Comparison of ENCODE assay signal across 9 cellular contexts in the genomic region with DNA sequence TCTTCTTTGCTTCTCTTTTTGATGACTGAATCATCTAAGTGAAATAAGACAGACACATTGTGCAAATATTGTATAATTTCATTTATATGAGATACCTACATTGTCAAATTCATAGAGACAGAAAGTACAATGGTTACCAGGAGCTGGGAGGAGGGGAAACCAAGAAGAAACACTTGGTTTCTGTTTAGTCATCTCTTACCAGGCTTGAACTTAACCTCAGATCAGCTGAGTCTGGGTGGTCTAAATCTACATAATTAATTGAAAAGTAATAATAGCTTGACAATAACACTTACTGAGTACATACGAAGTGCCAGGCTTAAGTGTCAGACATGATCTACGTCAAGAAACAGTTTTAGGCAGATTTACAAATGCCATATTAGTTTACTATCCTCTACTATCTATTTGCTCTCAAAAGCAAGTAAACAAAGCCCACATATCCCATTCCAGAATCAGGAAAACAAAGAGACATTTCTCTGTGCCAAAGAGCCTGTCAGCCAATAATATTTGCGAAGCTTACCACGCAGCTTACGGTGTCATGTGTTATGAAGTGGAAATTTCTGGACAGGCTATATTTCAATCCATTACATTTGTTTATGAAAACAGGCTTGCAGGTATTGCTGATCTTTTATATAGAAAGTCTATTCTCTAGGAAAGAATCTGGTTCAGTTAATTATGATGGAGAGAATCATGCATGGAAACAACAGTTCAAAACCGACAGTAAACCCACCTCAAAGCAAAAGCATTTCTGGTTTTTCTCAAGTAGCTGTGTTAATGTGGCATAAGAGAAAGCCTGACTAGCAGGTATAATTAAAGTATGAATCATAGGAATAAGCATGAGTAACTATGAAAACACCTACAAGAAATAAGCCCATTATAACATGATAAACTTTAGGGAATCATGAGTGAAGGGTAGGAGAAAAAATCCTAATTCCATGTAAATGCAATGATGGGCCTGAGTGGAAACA. TPM values are rescaled to one million over a fixed set of nuclear protein-coding genes. Genes with fewer than 3 reads are reported as not detected.
DNase-seq lines count a peak whose midpoint lies in the region; ATAC-seq and TF ChIP-seq lines count a peak whose summit lies in the region.
"Had no signal": no experiment of that assay in that cellular context is flagged by ENCODE, and none has a peak within 500 bp of the region (broad histone marks: within the 10 kb centered on the region; RNA-seq: fewer than 3 reads in every experiment).

No MANE protein-coding gene starts in this region.

- H3K9ac ChIP-seq in smooth muscle cell (ENCODE audit: low read depth) (peak overlapping the region; percentile 75), neural progenitor cell (no peak overlapping the region)

- H3K4me1 ChIP-seq in smooth muscle cell (ENCODE audit: low read depth) (peaks cover 33% of the 10 kb centered on the region), neural progenitor cell (peaks cover 15% of the 10 kb centered on the region)

- H3K9me3 ChIP-seq in smooth muscle cell (replicated peaks; ENCODE audit: low read depth) (no peaks in the 10 kb centered on the region), WERI-Rb-1 (ENCODE audit: severe bottlenecking) (no peaks in the 10 kb centered on the region), neural progenitor cell (ENCODE audit: low read depth) (no peaks in the 10 kb centered on the region)

- DNase-seq in SW480 (ENCODE audit: low spot score) = peak; percentile 85
- DNase-seq in smooth muscle cell (lab: John Stamatoyannopoulos, UW; ENCODE audit: unreplicated experiment) = no peak
- DNase-seq in WERI-Rb-1 = no peak
- no peak for DNase-seq in GM03348 (ENCODE audit: low spot score)
- DNase-seq in KBM-7 = no peak
- DNase-seq in neural progenitor cell (ENCODE audit: low spot score) = no peak
- DNase-seq: activated CD4-positive, alpha-beta memory T cell treated with anti-CD3 and anti-CD28 coated beads, Interleukin-2, amount 10 ng/mL, durations not matched to agents 7 days and 5 days had no signal

- H2AFZ ChIP-seq in smooth muscle cell (ENCODE audit: low read depth) = no peak overlapping the region
- no peak overlapping the region for H2AFZ ChIP-seq in neural progenitor cell (replicated peaks)

- TF ChIP-seq CTCF in smooth muscle cell (IDR thresholded peaks at IDR 0.05; ENCODE audit: borderline replicate concordance, insufficient read depth, poor library complexity, severe bottlenecking) = no peak
- TF ChIP-seq CTCF in WERI-Rb-1 (IDR thresholded peaks at IDR 0.05; ENCODE audit: low read depth, low read length) = no peak
- no peak for TF ChIP-seq CTCF in neural progenitor cell (IDR thresholded peaks at IDR 0.05)

- in situ Hi-C loops in KBM-7 (cut with MboI; ENCODE audit: low pct_unique_long_range_greater_than_20kb, low sequenced_read_pairs) = no loop called here

- H4K20me1 ChIP-seq in smooth muscle cell (ENCODE audit: low read depth) (peaks cover 8% of the 10 kb centered on the region), neural progenitor cell (ENCODE audit: low read depth) (no peaks in the 10 kb centered on the region)

- H3K36me3 ChIP-seq in smooth muscle cell (ENCODE audit: low read depth) (no peaks in the 10 kb centered on the region), WERI-Rb-1 (no peaks in the 10 kb centered on the region), neural progenitor cell (no peaks in the 10 kb centered on the region)

- no peak overlapping the region for H3K27ac Mint-ChIP-seq in neural progenitor cell
- H3K27ac Mint-ChIP-seq: activated CD4-positive, alpha-beta memory T cell treated with anti-CD3 and anti-CD28 coated beads, Interleukin-2, amount 10 ng/mL, durations not matched to agents 7 days and 5 days had no signal

- 36% methylated on average over 6 of the region's 6 CpGs for WGBS in smooth muscle cell (ENCODE audit: low lambda C conversion rate)

- H3K27ac ChIP-seq in smooth muscle cell (ENCODE audit: low read depth) (peak overlapping the region; percentile 91), WERI-Rb-1 (no peak overlapping the region), neural progenitor cell (no peak overlapping the region)

- peaks cover 27% of the 10 kb centered on the region for H3K4me1 Mint-ChIP-seq in neural progenitor cell

- H3F3A ChIP-seq in smooth muscle cell (ENCODE audit: low read depth) = peaks cover 6% of the 10 kb centered on the region
- H3F3A ChIP-seq in neural progenitor cell (ENCODE audit: low read depth) = peaks cover 7% of the 10 kb centered on the region

- H3K4me2 ChIP-seq in smooth muscle cell (peak overlapping the region; percentile 48), neural progenitor cell (no peak overlapping the region)

- no peaks in the 10 kb centered on the region for H3K27me3 ChIP-seq in smooth muscle cell (ENCODE audit: low read depth)
- H3K27me3 ChIP-seq in WERI-Rb-1 (ENCODE audit: insufficient read depth, low read depth, severe bottlenecking) = no peaks in the 10 kb centered on the region
- H3K27me3 ChIP-seq in neural progenitor cell = no peaks in the 10 kb centered on the region

- peaks cover 4% of the 10 kb centered on the region for H3K27me3 Mint-ChIP-seq in neural progenitor cell (ENCODE audit: insufficient read depth, low read depth)

- H3K36me3 Mint-ChIP-seq in neural progenitor cell = no peaks in the 10 kb centered on the region

- ATAC-seq in GM19328 (IDR thresholded peaks at IDR 0.05; ENCODE audit: unreplicated experiment) = peak; percentile 18
- peak; percentile 16 for ATAC-seq in HG02943 (IDR thresholded peaks at IDR 0.05; ENCODE audit: low read depth, unreplicated experiment)

- H3K79me2 ChIP-seq in smooth muscle cell (ENCODE audit: low read depth) (peaks cover 19% of the 10 kb centered on the region), neural progenitor cell (ENCODE audit: low read depth) (peaks cover 16% of the 10 kb centered on the region)

- H3K4me3 Mint-ChIP-seq in neural progenitor cell = no peak overlapping the region
- H3K4me3 Mint-ChIP-seq: activated CD4-positive, alpha-beta memory T cell treated with anti-CD3 and anti-CD28 coated beads, Interleukin-2, amount 10 ng/mL, durations not matched to agents 7 days and 5 days had no signal

- H3K9me3 Mint-ChIP-seq in neural progenitor cell = no peaks in the 10 kb centered on the region

- H3K4me3 ChIP-seq in smooth muscle cell = no peak overlapping the region
- no peak overlapping the region for H3K4me3 ChIP-seq in WERI-Rb-1 (ENCODE audit: low read depth, low read length)
- no peak overlapping the region for H3K4me3 ChIP-seq in neural progenitor cell

RNA-seq across cellular contexts. Expression of gene ARHGAP42, which starts 2.7 kb away (rescaled TPM):
- total RNA-seq in smooth muscle cell (49.3 and 53.4 TPM in 2 replicates), neural progenitor cell (ENCODE audit: low replicate concordance) (14.1 and 31.0 TPM in 2 replicates)
- 12.2 and 12.7 TPM in 2 replicates for polyA plus RNA-seq in smooth muscle cell
- total RNA-seq: activated CD4-positive, alpha-beta memory T cell treated with anti-CD3 and anti-CD28 coated beads, Interleukin-2, amount 10 ng/mL, durations not matched to agents 7 days and 5 days had no signal
